In genomic region chr4:105956566-105956965, GRCh38 we compare ENCODE assay signal across 21 cellular contexts.
DNase-seq lines count a peak whose midpoint lies in the region; ATAC-seq and TF ChIP-seq lines count a peak whose summit lies in the region.
"Had no signal": no experiment of that assay in that cellular context is flagged by ENCODE, and none has a peak within 500 bp of the region (broad histone marks: within the 10 kb centered on the region; RNA-seq: fewer than 3 reads in every experiment).

No MANE protein-coding gene starts in this region.

- no peak overlapping the region for H3K18ac ChIP-seq in H9 (ENCODE audit: insufficient read length, low read depth, low read length)

- no peak overlapping the region for H4K8ac ChIP-seq in H9 (replicated peaks; ENCODE audit: insufficient read length, low read depth, low read length)

- no peak overlapping the region for H2BK12ac ChIP-seq in H9 (ENCODE audit: insufficient read length, low read depth, low read length)

- H2BK20ac ChIP-seq in H9 (ENCODE audit: low read depth, low read length, poor library complexity, severe bottlenecking) = no peak overlapping the region

- H3K27ac ChIP-seq in psoas muscle (no peak overlapping the region), H9 (ENCODE audit: insufficient read length, low read depth, low read length) (no peak overlapping the region)
- H3K27ac ChIP-seq: foreskin keratinocyte, left lung had no signal

- H3K4me3 Mint-ChIP-seq in H9 = no peak overlapping the region
- H3K4me3 Mint-ChIP-seq: activated CD4-positive, alpha-beta memory T cell treated with anti-CD3 and anti-CD28 coated beads for 36 hours; activated naive CD8-positive, alpha-beta T cell; CD14-positive monocyte; natural killer cell had no signal

- no peak overlapping the region for H2BK5ac ChIP-seq in H9 (ENCODE audit: insufficient read length, low read length)

- H3K4ac ChIP-seq in H9 (ENCODE audit: low read depth, low read length) = no peak overlapping the region

- H3K27me3 ChIP-seq in psoas muscle (ENCODE audit: insufficient read depth in 3 of 3, low read length in 2 of 3) (no peaks in the 10 kb centered on the region), H9 (ENCODE audit: insufficient read depth, low read length) (no peaks in the 10 kb centered on the region)
- H3K27me3 ChIP-seq: foreskin keratinocyte, left lung, tibial nerve had no signal

- H3K9me3 ChIP-seq in psoas muscle (no peaks in the 10 kb centered on the region), H9 (ENCODE audit: control insufficient read depth, low read depth, low read length) (no peaks in the 10 kb centered on the region)
- H3K9me3 ChIP-seq: left lung, tibial nerve had no signal

- no peak overlapping the region for H2AK5ac ChIP-seq in H9 (ENCODE audit: insufficient read length, low read length)

- H3K23me2 ChIP-seq in H9 (ENCODE audit: insufficient read length, low read depth, low read length, poor library complexity, severe bottlenecking) = no peaks in the 10 kb centered on the region

- H3K4me1 ChIP-seq in psoas muscle (no peaks in the 10 kb centered on the region), H9 (ENCODE audit: insufficient read depth, low read length) (peaks cover 2% of the 10 kb centered on the region; the same call in 1 of the 2 replicates)
- H3K4me1 ChIP-seq: foreskin keratinocyte had no signal

- no peak overlapping the region for H4K91ac ChIP-seq in H9 (ENCODE audit: insufficient read length, low read depth, low read length)

- H3K9ac ChIP-seq in H9 (ENCODE audit: extremely low read depth, insufficient read length, low read length) = no peak overlapping the region

- no peaks in the 10 kb centered on the region for H4K20me1 ChIP-seq in H9 (ENCODE audit: control insufficient read depth, insufficient read depth, insufficient read length)

- intact Hi-C loops in psoas muscle (cut with DNase I) = loop anchor here in 1 of 2 donors (2.0 kb wide), 1 partner anchor 60 kb away; no protein-coding TSS in a partner anchor

- H3K4me3 ChIP-seq in psoas muscle = peak overlapping the region; percentile 23
- H3K4me3 ChIP-seq: left lung had no signal

- H4K5ac ChIP-seq in H9 (ENCODE audit: insufficient read length, low read depth, low read length) = no peak overlapping the region

- no peak overlapping the region for H2AFZ ChIP-seq in H9 (ENCODE audit: low read length)

- H3K9me3 Mint-ChIP-seq in H9 = no peaks in the 10 kb centered on the region
- H3K9me3 Mint-ChIP-seq: activated CD4-positive, alpha-beta memory T cell treated with anti-CD3 and anti-CD28 coated beads for 36 hours had no signal

- H3K36me3 ChIP-seq in psoas muscle (ENCODE audit: insufficient read depth in 1 of 2, low read depth in 1 of 2) = no peaks in the 10 kb centered on the region
- H3K36me3 ChIP-seq: left lung, tibial nerve had no signal

- 20 to 31% (median 29%) methylated on average over 4 of the region's 4 CpGs for WGBS in psoas muscle, 3 donors
- no CpG with 5 or more reads among the region's 4 CpGs for WGBS in H9 (ENCODE audit: extremely low coverage, insufficient read length, low lambda C conversion rate)

- DNase-seq in HCEC 1CT = peak; percentile 15
- DNase-seq in RPMI7951 (ENCODE audit: low read depth) = peak; percentile 45
- DNase-seq in foreskin melanocyte = peak; percentile 37
- DNase-seq in psoas muscle = no peak
- DNase-seq in NCI-H2029 treated with DMSO at 0.1 percent for 48 hours (lab: John Stamatoyannopoulos, UW) = no peak
- no peak for DNase-seq in H9
- DNase-seq: activated CD4-positive, alpha-beta memory T cell treated with anti-CD3 and anti-CD28 coated beads for 36 hours; foreskin keratinocyte; left lung; mesendoderm; natural killer cell; NCI-H146; SHP77; stimulated activated CD4-positive, alpha-beta T cell treated with anti-CD3 and anti-CD28 coated beads, Interleukin-4, amount 100 ng/mL, for 4 hours; stimulated activated naive CD8-positive, alpha-beta T cell treated with anti-CD3 and anti-CD28 coated beads, Interleukin-15, Interleukin-2, amounts not matched to agents 100 U/mL and 50 U/mL, for 24 hours had no signal

- H3K79me1 ChIP-seq in H9 (ENCODE audit: insufficient read depth, low read depth, low read length, poor library complexity, severe bottlenecking) = no peaks in the 10 kb centered on the region

- H3K4me1 Mint-ChIP-seq in H9 = peaks cover 3 to 12% of the 10 kb centered on the region in 2 experiments
- H3K4me1 Mint-ChIP-seq: CD14-positive monocyte, natural killer cell had no signal

- no peak overlapping the region for H3K56ac ChIP-seq in H9 (ENCODE audit: insufficient read length, low read depth, low read length)

- no peak overlapping the region for H2BK120ac ChIP-seq in H9 (ENCODE audit: low read depth, low read length, poor library complexity, severe bottlenecking)

- no peak overlapping the region for H3K14ac ChIP-seq in H9 (ENCODE audit: insufficient read depth, low read length)

- H3K79me2 ChIP-seq in H9 (ENCODE audit: insufficient read depth, low read length) = no peaks in the 10 kb centered on the region

- no peak overlapping the region for H2BK15ac ChIP-seq in H9 (ENCODE audit: low read depth, low read length)

- no peak overlapping the region for H3T11ph ChIP-seq in H9 (ENCODE audit: low read length)

- H3K36me3 Mint-ChIP-seq in H9 (ENCODE audit: insufficient read depth in 1 of 3, low read depth in 3 of 3) = no peaks in the 10 kb centered on the region
- H3K36me3 Mint-ChIP-seq: activated CD4-positive, alpha-beta memory T cell treated with anti-CD3 and anti-CD28 coated beads for 36 hours; activated naive CD8-positive, alpha-beta T cell; CD14-positive monocyte; natural killer cell had no signal

- TF ChIP-seq CTCF in psoas muscle (IDR thresholded peaks at IDR 0.05) (no peak), H9 (conservative IDR thresholded peaks at IDR 0.05) (no peak)

- H3K27ac Mint-ChIP-seq in H9 = no peak overlapping the region
- H3K27ac Mint-ChIP-seq: activated CD4-positive, alpha-beta memory T cell treated with anti-CD3 and anti-CD28 coated beads for 36 hours; activated naive CD8-positive, alpha-beta T cell; CD14-positive monocyte; natural killer cell had no signal

- no peak overlapping the region for H3K4me2 ChIP-seq in H9 (ENCODE audit: insufficient read depth, insufficient read length, low read length)

- no peaks in the 10 kb centered on the region for H3K27me3 Mint-ChIP-seq in H9 (ENCODE audit: low read depth)
- H3K27me3 Mint-ChIP-seq: activated CD4-positive, alpha-beta memory T cell treated with anti-CD3 and anti-CD28 coated beads for 36 hours had no signal

- peak; percentile 72 to 91 (median 82) for ATAC-seq in psoas muscle
- ATAC-seq in HG03196 (IDR thresholded peaks at IDR 0.05; ENCODE audit: unreplicated experiment) = no peak
- ATAC-seq in HG03442 (IDR thresholded peaks at IDR 0.05; ENCODE audit: unreplicated experiment) = no peak
- ATAC-seq: foreskin keratinocyte; HCT116; left lung; natural killer cell; stimulated activated naive CD8-positive, alpha-beta T cell treated with anti-CD3 and anti-CD28 coated beads, Interleukin-15, Interleukin-2, amounts not matched to agents 100 U/mL and 50 U/mL, for 24 hours had no signal

- H3K23ac ChIP-seq in H9 (ENCODE audit: insufficient read length, low read depth, low read length) = no peak overlapping the region

Comparison
In these comparisons a context has a peak if more than half of its experiments do, and no peak if none do; other contexts are left out.
1. DNase-seq: peak in HCEC 1CT (single experiment), RPMI7951 (single experiment) and foreskin melanocyte (single experiment); none in psoas muscle (0 of 2), NCI-H2029 treated with DMSO at 0.1 percent for 48 hours (single experiment) and H9 (single experiment).
2. ATAC-seq: peak in psoas muscle (4 of 4); none in HG03196 (single experiment) and HG03442 (single experiment).